ENCODE assay signal across 31 cellular contexts in the genomic region with DNA sequence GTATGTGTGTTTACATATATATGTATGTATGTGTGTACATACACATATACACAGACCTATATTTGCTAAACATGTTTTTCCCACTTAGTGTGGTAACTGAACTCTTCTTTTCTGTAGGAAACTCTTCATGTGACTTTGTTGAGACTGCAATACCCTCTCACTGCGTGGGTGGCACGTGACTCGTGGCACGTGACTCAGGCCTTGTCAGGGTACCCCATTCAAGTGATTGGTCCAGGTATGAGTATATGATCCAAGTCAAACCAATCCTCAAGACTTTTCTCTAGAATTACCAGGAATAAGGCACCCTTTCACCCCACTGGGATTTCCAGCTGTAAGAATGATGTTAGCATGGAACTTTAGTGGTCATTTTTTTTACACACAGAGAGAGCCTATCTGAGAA.
DNase-seq lines count a peak whose midpoint lies in the region; ATAC-seq and TF ChIP-seq lines count a peak whose summit lies in the region.
"Had no signal": no experiment of that assay in that cellular context is flagged by ENCODE, and none has a peak within 500 bp of the region (broad histone marks: within the 10 kb centered on the region; RNA-seq: fewer than 3 reads in every experiment).

No MANE protein-coding gene starts in this region.

- no peak for DNase-seq in activated naive CD4-positive, alpha-beta T cell treated with anti-CD3 and anti-CD28 coated beads, Interleukin-2, amount 50 U/mL, for 72 hours (ENCODE audit: low spot score in 2 of 2)
- DNase-seq in activated naive CD4-positive, alpha-beta T cell treated with anti-CD3 and anti-CD28 coated beads for 36 hours, result no peak
- DNase-seq in RKO (ENCODE audit: low spot score) (peak; percentile 22), epithelial cell of esophagus (ENCODE audit: low read depth) (peak; percentile 33), globus pallidus (ENCODE audit: low spot score) (no peak)
- DNase-seq in stimulated activated CD4-positive, alpha-beta T cell treated with anti-CD3 and anti-CD28 coated beads, TNF-alpha, amount 100 ng/mL, for 48 hours (ENCODE audit: low read depth in 3 of 3), result peak in 2 of 3 donors; percentile 7 to 8
- DNase-seq: COR-L47, DMS53, endodermal cell, gastrocnemius medialis, midbrain, naive B cell, NCI-H1048, NCI-H1694 treated with DMSO at 0.1 percent for 48 hours, NCI-H446, NCI-H748 treated with DMSO at 0.1 percent for 48 hours, posterior cingulate gyrus, SHP77, T-helper 2 cell, trophoblast cell had no signal

- CTCF ChIA-PET in activated naive CD4-positive, alpha-beta T cell treated with anti-CD3 and anti-CD28 coated beads for 36 hours (lab: Charles Lee), result no interaction called here

- H3K36me3 Mint-ChIP-seq in activated naive CD4-positive, alpha-beta T cell treated with anti-CD3 and anti-CD28 coated beads, Interleukin-2, amount 50 U/mL, for 72 hours, result no peaks in the 10 kb centered on the region
- H3K36me3 Mint-ChIP-seq in activated naive CD4-positive, alpha-beta T cell treated with anti-CD3 and anti-CD28 coated beads for 36 hours (ENCODE audit: low read depth), result no peaks in the 10 kb centered on the region
- H3K36me3 Mint-ChIP-seq: naive B cell; stimulated activated memory B cell treated with anti-CD40 and anti-IgM and Interleukin-4, amounts not matched to agents 10 μg/mL and 1 μg/mL and 100 μg/mL, for 72 hours had no signal

- no peaks in the 10 kb centered on the region for H3K9me3 Mint-ChIP-seq in activated naive CD4-positive, alpha-beta T cell treated with anti-CD3 and anti-CD28 coated beads, Interleukin-2, amount 50 U/mL, for 72 hours
- H3K9me3 Mint-ChIP-seq in activated naive CD4-positive, alpha-beta T cell treated with anti-CD3 and anti-CD28 coated beads for 36 hours, result no peaks in the 10 kb centered on the region
- H3K9me3 Mint-ChIP-seq: activated T-helper 2 cell treated with anti-CD3 and anti-CD28 coated beads, Interferon-gamma antibody, Interleukin-2, Interleukin-4, amounts not matched to agents 10 μg/mL and 5 μg/mL and 100 μg/mL, durations not matched to agents 14 hours and 24 hours and 36 hours; dendritic cell treated with granulocyte-macrophage colony-stimulating factor and Interleukin-4, amounts not matched to agents 40 ng/mL and 50 ng/mL, for 4 days; stimulated activated memory B cell treated with anti-CD40 and anti-IgM and Interleukin-4, amounts not matched to agents 10 μg/mL and 1 μg/mL and 100 μg/mL, for 72 hours had no signal

- TF ChIP-seq CTCF in epithelial cell of esophagus (IDR thresholded peaks at IDR 0.05; ENCODE audit: insufficient read depth, low read depth, low read length, missing control alignments), result no peak

- peaks cover 3% of the 10 kb centered on the region for H3K27me3 Mint-ChIP-seq in activated naive CD4-positive, alpha-beta T cell treated with anti-CD3 and anti-CD28 coated beads for 36 hours (ENCODE audit: low read depth)
- H3K27me3 Mint-ChIP-seq: dendritic cell treated with granulocyte-macrophage colony-stimulating factor and Interleukin-4, amounts not matched to agents 40 ng/mL and 50 ng/mL, for 4 days; IgD-negative memory B cell; naive B cell; stimulated activated memory B cell treated with anti-CD40 and anti-IgM and Interleukin-4, amounts not matched to agents 10 μg/mL and 1 μg/mL and 100 μg/mL, for 72 hours had no signal

- intact Hi-C loops in activated naive CD4-positive, alpha-beta T cell treated with anti-CD3 and anti-CD28 coated beads for 36 hours (cut with micrococcal nuclease), result no loop called here

- ATAC-seq in activated naive CD4-positive, alpha-beta T cell treated with anti-CD3 and anti-CD28 coated beads, Interleukin-2, amount 50 U/mL, for 72 hours, result peak; percentile 24 to 72
- ATAC-seq in HG03521 (IDR thresholded peaks at IDR 0.05; ENCODE audit: unreplicated experiment), result no peak
- ATAC-seq: activated CD4-positive, CD25-positive, alpha-beta regulatory T cell treated with anti-CD3 and anti-CD28 coated beads, Interleukin-2, amount 50 U/mL, for 24 hours; gastrocnemius medialis; Panc1; stimulated activated memory B cell treated with anti-CD40 and anti-IgM and Interleukin-4, amounts not matched to agents 10 μg/mL and 1 μg/mL and 100 μg/mL, for 72 hours had no signal

- H3K4me1 Mint-ChIP-seq in activated naive CD4-positive, alpha-beta T cell treated with anti-CD3 and anti-CD28 coated beads for 36 hours (ENCODE audit: low read depth), result no peaks in the 10 kb centered on the region
- H3K4me1 Mint-ChIP-seq: endodermal cell; IgD-negative memory B cell; naive B cell; stimulated activated memory B cell treated with anti-CD40 and anti-IgM and Interleukin-4, amounts not matched to agents 10 μg/mL and 1 μg/mL and 100 μg/mL, for 72 hours had no signal

- H3K4me3 Mint-ChIP-seq in activated naive CD4-positive, alpha-beta T cell treated with anti-CD3 and anti-CD28 coated beads for 36 hours, result no peak overlapping the region
- H3K4me3 Mint-ChIP-seq: dendritic cell treated with granulocyte-macrophage colony-stimulating factor and Interleukin-4, amounts not matched to agents 40 ng/mL and 50 ng/mL, for 4 days; endodermal cell; IgD-negative memory B cell; naive B cell; stimulated activated memory B cell treated with anti-CD40 and anti-IgM and Interleukin-4, amounts not matched to agents 10 μg/mL and 1 μg/mL and 100 μg/mL, for 72 hours had no signal

- H3K4me3 ChIP-seq in epithelial cell of esophagus (ENCODE audit: low read length), result no peak overlapping the region
- H3K4me3 ChIP-seq: BLaER1 treated with 17β-estradiol and CSF1 and Interleukin-3, amounts not matched to agents 10 nM and 100 nM; esophagus muscularis mucosa; gastrocnemius medialis; right atrium auricular region; smooth muscle cell had no signal

- H3K27ac Mint-ChIP-seq in activated naive CD4-positive, alpha-beta T cell treated with anti-CD3 and anti-CD28 coated beads, Interleukin-2, amount 50 U/mL, for 72 hours, result no peak overlapping the region
- H3K27ac Mint-ChIP-seq in activated naive CD4-positive, alpha-beta T cell treated with anti-CD3 and anti-CD28 coated beads for 36 hours, result no peak overlapping the region
- H3K27ac Mint-ChIP-seq: activated T-helper 2 cell treated with anti-CD3 and anti-CD28 coated beads, Interferon-gamma antibody, Interleukin-2, Interleukin-4, amounts not matched to agents 10 μg/mL and 5 μg/mL and 100 μg/mL, durations not matched to agents 14 hours and 24 hours and 36 hours; dendritic cell treated with granulocyte-macrophage colony-stimulating factor and Interleukin-4, amounts not matched to agents 40 ng/mL and 50 ng/mL, for 4 days; endodermal cell; IgD-negative memory B cell; naive B cell; stimulated activated memory B cell treated with anti-CD40 and anti-IgM and Interleukin-4, amounts not matched to agents 10 μg/mL and 1 μg/mL and 100 μg/mL, for 72 hours had no signal

Comparison
In these comparisons a context has a peak if more than half of its experiments do, and no peak if none do; other contexts are left out.
1. DNase-seq: peak in RKO (single experiment), epithelial cell of esophagus (single experiment) and stimulated activated CD4-positive, alpha-beta T cell treated with anti-CD3 and anti-CD28 coated beads, TNF-alpha, amount 100 ng/mL, for 48 hours (2 of 3); none in activated naive CD4-positive, alpha-beta T cell treated with anti-CD3 and anti-CD28 coated beads, Interleukin-2, amount 50 U/mL, for 72 hours (0 of 2), activated naive CD4-positive, alpha-beta T cell treated with anti-CD3 and anti-CD28 coated beads for 36 hours (single experiment) and globus pallidus (single experiment).